ENCODE assay signal across 17 cellular contexts in genomic region chr2:2226326-2226725, GRCh38.
A peak's percentile ranks its signal among the peaks of the same experiment; 100 is the strongest.
DNase-seq lines count a peak whose midpoint lies in the region; ATAC-seq and TF ChIP-seq lines count a peak whose summit lies in the region.
"Had no signal": no experiment of that assay in that cellular context is flagged by ENCODE, and none has a peak within 500 bp of the region (broad histone marks: within the 10 kb centered on the region; RNA-seq: fewer than 3 reads in every experiment).

No MANE protein-coding gene starts in this region.

- ATAC-seq in HG03460 (IDR thresholded peaks at IDR 0.05; ENCODE audit: unreplicated experiment) (no peak), WTC11 (no peak)
- ATAC-seq: CD8-positive, alpha-beta T cell; GM12878; GM23338; HCT116 had no signal

- POLR2A ChIA-PET in WTC11 (lab: Charles Lee): no interaction called here

- no peaks in the 10 kb centered on the region for H3K27me3 Mint-ChIP-seq in WTC11 (ENCODE audit: low read depth)
- no peaks in the 10 kb centered on the region for H3K27me3 Mint-ChIP-seq in progenitor cell of endocrine pancreas
- H3K27me3 Mint-ChIP-seq: B cell; CD4-positive, CD25-positive, alpha-beta regulatory T cell had no signal

- H3K4me1 Mint-ChIP-seq in WTC11: peaks cover 10% of the 10 kb centered on the region
- no peaks in the 10 kb centered on the region for H3K4me1 Mint-ChIP-seq in progenitor cell of endocrine pancreas (ENCODE audit: low read depth)
- H3K4me1 Mint-ChIP-seq: B cell; CD4-positive, CD25-positive, alpha-beta regulatory T cell had no signal

- no peaks in the 10 kb centered on the region for H3K36me3 Mint-ChIP-seq in WTC11
- H3K36me3 Mint-ChIP-seq in progenitor cell of endocrine pancreas (ENCODE audit: insufficient read depth): no peaks in the 10 kb centered on the region
- H3K36me3 Mint-ChIP-seq: CD4-positive, CD25-positive, alpha-beta regulatory T cell; CD8-positive, alpha-beta T cell had no signal

- H3K4me3 Mint-ChIP-seq in WTC11 (no peak overlapping the region), progenitor cell of endocrine pancreas (ENCODE audit: low read depth) (no peak overlapping the region)
- H3K4me3 Mint-ChIP-seq: B cell; CD4-positive, CD25-positive, alpha-beta regulatory T cell; CD8-positive, alpha-beta T cell; GM23338; H9 had no signal

- H3K27ac Mint-ChIP-seq in WTC11 (no peak overlapping the region), progenitor cell of endocrine pancreas (no peak overlapping the region)
- H3K27ac Mint-ChIP-seq: B cell; CD4-positive, CD25-positive, alpha-beta regulatory T cell; CD8-positive, alpha-beta T cell; GM23338 had no signal

- H3K9me3 Mint-ChIP-seq in WTC11: peaks cover 8% of the 10 kb centered on the region
- H3K9me3 Mint-ChIP-seq in progenitor cell of endocrine pancreas (ENCODE audit: low read depth): no peaks in the 10 kb centered on the region
- H3K9me3 Mint-ChIP-seq: CD8-positive, alpha-beta T cell had no signal

- TF ChIP-seq CTCF in WTC11 (IDR thresholded peaks at IDR 0.05) (no peak), progenitor cell of endocrine pancreas (IDR thresholded peaks at IDR 0.05; ENCODE audit: unreplicated experiment) (no peak)

- in situ Hi-C loops in G401 (cut with HindIII; ENCODE audit: low sequenced_read_pairs): no loop called here

- DNase-seq in G401 (ENCODE audit: low spot score): peak; percentile 75
- DNase-seq in NCI-H446 (lab: John Stamatoyannopoulos, UW): peak; percentile 65 to 77
- peak; percentile 49 for DNase-seq in cerebellum (ENCODE audit: low spot score)
- no peak for DNase-seq in WTC11 (ENCODE audit: low spot score)
- no peak for DNase-seq in progenitor cell of endocrine pancreas (ENCODE audit: low spot score, unreplicated experiment)
- DNase-seq: Caco-2; CD4-positive, CD25-positive, alpha-beta regulatory T cell; CD8-positive, alpha-beta T cell; DMS153; DND-41; GDM1; H9 had no signal

- CTCF ChIA-PET in WTC11 (lab: Charles Lee): no interaction called here

TF ChIP-seq in WTC11, 78 proteins besides CTCF, POLR2A, EP300 and RAD21:
- TF ChIP-seq, protein P1, sequence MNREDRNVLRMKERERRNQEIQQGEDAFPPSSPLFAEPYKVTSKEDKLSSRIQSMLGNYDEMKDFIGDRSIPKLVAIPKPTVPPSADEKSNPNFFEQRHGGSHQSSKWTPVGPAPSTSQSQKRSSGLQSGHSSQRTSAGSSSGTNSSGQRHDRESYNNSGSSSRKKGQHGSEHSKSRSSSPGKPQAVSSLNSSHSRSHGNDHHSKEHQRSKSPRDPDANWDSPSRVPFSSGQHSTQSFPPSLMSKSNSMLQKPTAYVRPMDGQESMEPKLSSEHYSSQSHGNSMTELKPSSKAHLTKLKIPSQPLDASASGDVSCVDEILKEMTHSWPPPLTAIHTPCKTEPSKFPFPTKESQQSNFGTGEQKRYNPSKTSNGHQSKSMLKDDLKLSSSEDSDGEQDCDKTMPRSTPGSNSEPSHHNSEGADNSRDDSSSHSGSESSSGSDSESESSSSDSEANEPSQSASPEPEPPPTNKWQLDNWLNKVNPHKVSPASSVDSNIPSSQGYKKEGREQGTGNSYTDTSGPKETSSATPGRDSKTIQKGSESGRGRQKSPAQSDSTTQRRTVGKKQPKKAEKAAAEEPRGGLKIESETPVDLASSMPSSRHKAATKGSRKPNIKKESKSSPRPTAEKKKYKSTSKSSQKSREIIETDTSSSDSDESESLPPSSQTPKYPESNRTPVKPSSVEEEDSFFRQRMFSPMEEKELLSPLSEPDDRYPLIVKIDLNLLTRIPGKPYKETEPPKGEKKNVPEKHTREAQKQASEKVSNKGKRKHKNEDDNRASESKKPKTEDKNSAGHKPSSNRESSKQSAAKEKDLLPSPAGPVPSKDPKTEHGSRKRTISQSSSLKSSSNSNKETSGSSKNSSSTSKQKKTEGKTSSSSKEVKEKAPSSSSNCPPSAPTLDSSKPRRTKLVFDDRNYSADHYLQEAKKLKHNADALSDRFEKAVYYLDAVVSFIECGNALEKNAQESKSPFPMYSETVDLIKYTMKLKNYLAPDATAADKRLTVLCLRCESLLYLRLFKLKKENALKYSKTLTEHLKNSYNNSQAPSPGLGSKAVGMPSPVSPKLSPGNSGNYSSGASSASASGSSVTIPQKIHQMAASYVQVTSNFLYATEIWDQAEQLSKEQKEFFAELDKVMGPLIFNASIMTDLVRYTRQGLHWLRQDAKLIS (CRISPR knock-in tag; IDR thresholded peaks at IDR 0.05; ENCODE audit: borderline replicate concordance): no peak
- TF ChIP-seq SMAD4 (CRISPR knock-in tag; IDR thresholded peaks at IDR 0.05) (no peak), OVOL2 (CRISPR knock-in tag; IDR thresholded peaks at IDR 0.05; ENCODE audit: borderline replicate concordance) (no peak)

Comparison
In these comparisons a context has a peak if more than half of its experiments do, and no peak if none do; other contexts are left out.
1. DNase-seq: peak in G401 (single experiment), NCI-H446 (2 of 2) and cerebellum (single experiment); none in WTC11 (single experiment) and progenitor cell of endocrine pancreas (single experiment).